In genomic region chr5:43336159-43336558, GRCh38 we compare ENCODE assay signal across 18 cellular contexts. TPM values are rescaled to one million over a fixed set of nuclear protein-coding genes. Genes with fewer than 3 reads are reported as not detected.
DNase-seq lines count a peak whose midpoint lies in the region; ATAC-seq and TF ChIP-seq lines count a peak whose summit lies in the region.
"Had no signal": no experiment of that assay in that cellular context is flagged by ENCODE, and none has a peak within 500 bp of the region (broad histone marks: within the 10 kb centered on the region; RNA-seq: fewer than 3 reads in every experiment).

No MANE protein-coding gene starts in this region.

- H3K4me3 ChIP-seq in GM12865 (ENCODE audit: low read depth, low read length), result no peak overlapping the region
- H3K4me3 ChIP-seq in hepatocyte, result no peak overlapping the region
- H3K4me3 ChIP-seq: cardiac muscle cell, left lung had no signal

- no peak for TF ChIP-seq CTCF in GM12865 (IDR thresholded peaks at IDR 0.05; ENCODE audit: insufficient read depth, low read depth, low read length, missing control alignments)
- no peak for TF ChIP-seq CTCF in hepatocyte (IDR thresholded peaks at IDR 0.05; ENCODE audit: poor library complexity)

- peak; percentile 41 for DNase-seq in activated CD8-positive, alpha-beta memory T cell treated with anti-CD3 and anti-CD28 coated beads, Interleukin-2, amount 10 ng/mL, durations not matched to agents 7 days and 5 days
- no peak for DNase-seq in activated CD8-positive, alpha-beta memory T cell treated with anti-CD3 and anti-CD28 coated beads, Interleukin-2, amount 50 U/mL, for 4 hours
- DNase-seq in GM12865 (ENCODE audit: low read depth) (peak; percentile 33), hepatocyte (ENCODE audit: low spot score) (peak; percentile 59), C1 segment of cervical spinal cord (lab: John Stamatoyannopoulos, UW) (no peak), COLO829 (ENCODE audit: low spot score) (no peak)
- DNase-seq in T-helper 2 cell treated with Interferon-gamma antibody and Interleukin-4, amounts not matched to agents 5 μg/mL and 100 μg/mL, for 36 hours (ENCODE audit: low spot score), result peak; percentile 20
- no peak for DNase-seq in stimulated activated naive CD4-positive, alpha-beta T cell treated with Interleukin-2 at 50 U/mL for 16 hours (lab: John Stamatoyannopoulos, UW)
- DNase-seq: activated CD4-positive, alpha-beta T cell treated with anti-CD3 and anti-CD28 coated beads, Interleukin-2, amount 10 ng/mL, durations not matched to agents 7 days and 5 days; activated gamma-delta T cell treated with Interleukin-2 at 50 U/mL for 16 hours; COR-L47; left lung; NCI-H1436 treated with DMSO at 0.1 percent for 48 hours; NCI-H2227 treated with DMSO at 0.1 percent for 48 hours; stimulated activated naive CD4-positive, alpha-beta T cell; T1000 had no signal

- H3K27me3 ChIP-seq in hepatocyte, result no peaks in the 10 kb centered on the region
- H3K27me3 ChIP-seq: cardiac muscle cell, left lung had no signal

- H3K4me1 ChIP-seq in hepatocyte (ENCODE audit: insufficient read depth), result no peaks in the 10 kb centered on the region
- H3K4me1 ChIP-seq: left lung had no signal

- no peaks in the 10 kb centered on the region for H3K9me2 ChIP-seq in hepatocyte (replicated peaks; ENCODE audit: insufficient read depth)

- H3K27ac ChIP-seq in hepatocyte, result peak overlapping the region; percentile 79
- H3K27ac ChIP-seq: cardiac muscle cell, left lung had no signal

- no peak overlapping the region for H3K4me2 ChIP-seq in hepatocyte

- peak; percentile 61 for ATAC-seq in activated CD8-positive, alpha-beta memory T cell treated with anti-CD3 and anti-CD28 coated beads, Interleukin-2, amount 10 ng/mL, durations not matched to agents 7 days and 5 days
- ATAC-seq: left lung had no signal

- CTCF ChIA-PET in activated CD8-positive, alpha-beta memory T cell treated with anti-CD3 and anti-CD28 coated beads, Interleukin-2, amount 10 ng/mL, durations not matched to agents 7 days and 5 days (lab: Charles Lee), result interaction anchor here (1.1 kb wide), 1 partner anchor 54 kb away, joined by 4 read pairs; no protein-coding TSS in a partner anchor

- H3K79me2 ChIP-seq in hepatocyte, result no peaks in the 10 kb centered on the region

- H2AFZ ChIP-seq in hepatocyte, result no peak overlapping the region

- H3K36me3 ChIP-seq in hepatocyte (replicated peaks; ENCODE audit: insufficient read depth, low read depth), result no peaks in the 10 kb centered on the region
- H3K36me3 ChIP-seq: cardiac muscle cell, left lung had no signal

- H3K36me3 Mint-ChIP-seq in activated CD8-positive, alpha-beta memory T cell treated with anti-CD3 and anti-CD28 coated beads, Interleukin-2, amount 10 ng/mL, durations not matched to agents 7 days and 5 days, result peaks cover 10% of the 10 kb centered on the region
- H3K36me3 Mint-ChIP-seq in T-helper 2 cell treated with Interferon-gamma antibody and Interleukin-4, amounts not matched to agents 5 μg/mL and 100 μg/mL, for 36 hours (ENCODE audit: low read depth), result peaks cover 7% of the 10 kb centered on the region

- no peak overlapping the region for H3K27ac Mint-ChIP-seq in activated CD8-positive, alpha-beta memory T cell treated with anti-CD3 and anti-CD28 coated beads, Interleukin-2, amount 10 ng/mL, durations not matched to agents 7 days and 5 days
- H3K27ac Mint-ChIP-seq in T-helper 2 cell treated with Interferon-gamma antibody and Interleukin-4, amounts not matched to agents 5 μg/mL and 100 μg/mL, for 36 hours, result peak overlapping the region; percentile 1
- H3K27ac Mint-ChIP-seq: activated CD4-positive, alpha-beta T cell treated with anti-CD3 and anti-CD28 coated beads, Interleukin-2, amount 10 ng/mL, durations not matched to agents 7 days and 5 days; IgD-negative memory B cell had no signal

- H3K4me3 Mint-ChIP-seq in activated CD8-positive, alpha-beta memory T cell treated with anti-CD3 and anti-CD28 coated beads, Interleukin-2, amount 10 ng/mL, durations not matched to agents 7 days and 5 days, result no peak overlapping the region
- no peak overlapping the region for H3K4me3 Mint-ChIP-seq in T-helper 2 cell treated with Interferon-gamma antibody and Interleukin-4, amounts not matched to agents 5 μg/mL and 100 μg/mL, for 36 hours
- H3K4me3 Mint-ChIP-seq: activated CD4-positive, alpha-beta T cell treated with anti-CD3 and anti-CD28 coated beads, Interleukin-2, amount 10 ng/mL, durations not matched to agents 7 days and 5 days had no signal

- H3K4me1 Mint-ChIP-seq in activated CD8-positive, alpha-beta memory T cell treated with anti-CD3 and anti-CD28 coated beads, Interleukin-2, amount 10 ng/mL, durations not matched to agents 7 days and 5 days, result peaks cover 9% of the 10 kb centered on the region
- H3K4me1 Mint-ChIP-seq in T-helper 2 cell treated with Interferon-gamma antibody and Interleukin-4, amounts not matched to agents 5 μg/mL and 100 μg/mL, for 36 hours (ENCODE audit: low read depth), result peaks cover 3% of the 10 kb centered on the region

- H3K9me3 Mint-ChIP-seq in activated CD8-positive, alpha-beta memory T cell treated with anti-CD3 and anti-CD28 coated beads, Interleukin-2, amount 10 ng/mL, durations not matched to agents 7 days and 5 days (ENCODE audit: low read depth), result peaks cover 22% of the 10 kb centered on the region
- peaks cover 51% of the 10 kb centered on the region for H3K9me3 Mint-ChIP-seq in T-helper 2 cell treated with Interferon-gamma antibody and Interleukin-4, amounts not matched to agents 5 μg/mL and 100 μg/mL, for 36 hours

- H3K27me3 Mint-ChIP-seq in activated CD8-positive, alpha-beta memory T cell treated with anti-CD3 and anti-CD28 coated beads, Interleukin-2, amount 10 ng/mL, durations not matched to agents 7 days and 5 days, result peaks cover 3% of the 10 kb centered on the region
- no peaks in the 10 kb centered on the region for H3K27me3 Mint-ChIP-seq in T-helper 2 cell treated with Interferon-gamma antibody and Interleukin-4, amounts not matched to agents 5 μg/mL and 100 μg/mL, for 36 hours (ENCODE audit: low read depth)

- H4K20me1 ChIP-seq in hepatocyte (ENCODE audit: insufficient read depth, poor library complexity, severe bottlenecking), result no peaks in the 10 kb centered on the region

- no peaks in the 10 kb centered on the region for H3K9me3 ChIP-seq in hepatocyte (ENCODE audit: low read depth)

- 75% methylated on average over 2 of the region's 2 CpGs for WGBS in hepatocyte (ENCODE audit: low lambda C conversion rate, missing lambda C conversion rate)

RNA-seq across cellular contexts. Expression of gene HMGCS1, which starts 22.9 kb away (rescaled TPM):
- 100 to 1,000 TPM in 1 of 2 experiments, 10 to 100 TPM in 1; 91.4 to 121 TPM for total RNA-seq in activated CD8-positive, alpha-beta memory T cell treated with anti-CD3 and anti-CD28 coated beads, Interleukin-2, amount 10 ng/mL, durations not matched to agents 7 days and 5 days
- total RNA-seq in hepatocyte, result 321 and 333 TPM in 2 replicates
- polyA plus RNA-seq in hepatocyte, result 111 and 114 TPM in 2 replicates

Comparison
In these comparisons a context has a peak if more than half of its experiments do, and no peak if none do; other contexts are left out.
1. DNase-seq: peak in activated CD8-positive, alpha-beta memory T cell treated with anti-CD3 and anti-CD28 coated beads, Interleukin-2, amount 10 ng/mL, durations not matched to agents 7 days and 5 days (single experiment), GM12865 (single experiment), T-helper 2 cell treated with Interferon-gamma antibody and Interleukin-4, amounts not matched to agents 5 μg/mL and 100 μg/mL, for 36 hours (single experiment) and hepatocyte (single experiment); none in activated CD8-positive, alpha-beta memory T cell treated with anti-CD3 and anti-CD28 coated beads, Interleukin-2, amount 50 U/mL, for 4 hours (single experiment), C1 segment of cervical spinal cord (0 of 14), COLO829 (single experiment) and stimulated activated naive CD4-positive, alpha-beta T cell treated with Interleukin-2 at 50 U/mL for 16 hours (single experiment).